7 cellular contexts compared by ENCODE assay signal in the genomic region with DNA sequence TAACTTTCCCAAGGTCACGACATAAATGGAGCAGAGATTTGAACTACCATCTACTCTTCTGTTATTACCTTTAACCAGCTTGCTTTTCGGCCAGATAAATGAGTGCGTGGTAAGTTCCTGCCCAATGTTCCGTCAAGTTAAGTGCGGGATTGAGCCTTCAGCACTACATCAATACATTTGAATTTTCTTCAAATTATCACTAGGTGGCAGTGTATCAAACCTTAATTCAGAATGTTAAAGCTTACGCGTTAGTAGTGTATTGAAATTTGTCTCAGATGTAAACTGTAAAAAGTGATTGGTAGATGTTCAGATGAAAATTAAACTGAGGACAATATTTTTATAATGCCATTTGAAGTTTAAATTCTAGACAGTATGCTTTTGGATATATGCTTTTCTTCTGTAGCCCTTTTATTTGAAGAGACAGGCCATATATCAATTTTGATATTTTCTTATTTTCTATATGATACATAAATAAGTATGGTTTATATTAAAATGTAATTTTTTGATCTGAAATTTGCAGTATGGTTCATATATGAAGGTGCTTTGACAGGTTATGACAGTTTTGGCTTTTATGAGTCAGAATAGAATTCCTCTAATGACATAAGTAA.
A peak's percentile ranks its signal among the peaks of the same experiment; 100 is the strongest.
DNase-seq lines count a peak whose midpoint lies in the region; ATAC-seq, FAIRE-seq and TF ChIP-seq lines count a peak whose summit lies in the region.

No MANE protein-coding gene starts in this region.

- no peaks in the 10 kb centered on the region for H4K20me1 ChIP-seq in HepG2 (ENCODE audit: insufficient read depth, low read length)

- BruUV-seq in HepG2 (replicated peaks; lab: Mats Ljungman, UMichigan): no TSS peak

- no peak for TF ChIP-seq POLR2A in GM12891 (IDR thresholded peaks at IDR 0.05; ENCODE audit: low read depth, low read length)
- no peak for TF ChIP-seq POLR2A in HepG2 (IDR thresholded peaks at IDR 0.05; ENCODE audit: insufficient read depth in 1 of 2, low read depth in 2 of 2, low read length in 2 of 2)

- H3K4me1 ChIP-seq in HepG2 (ENCODE audit: insufficient read depth, low read length): no peaks in the 10 kb centered on the region

- in situ Hi-C loops in HepG2 (cut with HindIII; ENCODE audit: extremely low pct_ligation_motif_present, low pct_unique_long_range_greater_than_20kb): loop anchor here (25.0 kb wide), 1 partner anchor 951 kb away; no protein-coding TSS in a partner anchor

- no peak overlapping the region for H2AFZ ChIP-seq in HepG2 (ENCODE audit: low read length)

- FAIRE-seq in GM12891 (lab: Jason Lieb, UNC) (peak; percentile 89), HepG2 (lab: Jason Lieb, UNC) (peak; percentile 78)

- peak overlapping the region in 1 of 5 experiments; percentile 51 for H3K4me3 Mint-ChIP-seq in brain

- H3K27ac ChIP-seq in HepG2 (ENCODE audit: extremely low read length, insufficient read depth, low read length): no peak overlapping the region

- H3K4me2 ChIP-seq in HepG2 (ENCODE audit: low read depth, low read length): no peak overlapping the region

- H3K36me3 Mint-ChIP-seq in brain: no peaks in the 10 kb centered on the region

- peaks cover 12% of the 10 kb centered on the region for H3K4me1 Mint-ChIP-seq in brain

- no peak overlapping the region for H3K4me3 ChIP-seq in HepG2 (replicated peaks in 1 of 3; ENCODE audit: insufficient read depth in 1 of 3, low read depth in 2 of 3, low read length in 3 of 3)

- no peak for TF ChIP-seq EP300 in HepG2 (IDR thresholded peaks at IDR 0.05; ENCODE audit: low read depth in 2 of 2, low read length in 2 of 2)
- no peak for TF ChIP-seq EP300 in HepG2 (CRISPR knock-in tag; IDR thresholded peaks at IDR 0.05; ENCODE audit: borderline replicate concordance)

- POLR2A ChIA-PET in HepG2 (lab: Yijun Ruan, JAX): no interaction called here

- intact Hi-C loops in HepG2 (cut with micrococcal nuclease; ENCODE audit: unreplicated experiment): loop anchor here (1.0 to 2.0 kb wide), 3 partner anchors 78 to 955 kb away; no protein-coding TSS in a partner anchor

- peak; percentile 69 for ATAC-seq in HG02798 (IDR thresholded peaks at IDR 0.05; ENCODE audit: poor library complexity, unreplicated experiment)
- ATAC-seq in HepG2: peak; percentile 68
- ATAC-seq in GM21576 (IDR thresholded peaks at IDR 0.05; ENCODE audit: unreplicated experiment): no peak

- no peak overlapping the region for H3K9ac ChIP-seq in HepG2 (ENCODE audit: insufficient read depth, low read depth, low read length)

- H3K36me3 ChIP-seq in HepG2 (replicated peaks in 1 of 2; ENCODE audit: control insufficient read depth in 1 of 2, insufficient read depth in 2 of 2, low read length in 2 of 2): no peaks in the 10 kb centered on the region

- DNase-seq in GM12891 (ENCODE audit: insufficient read length, low spot score) (no peak), NCI-H2196 treated with DMSO at 0.1 percent for 48 hours (lab: John Stamatoyannopoulos, UW; ENCODE audit: unreplicated experiment) (peak; percentile 66), HepG2 (ENCODE audit: low spot score) (peak; percentile 20), putamen (ENCODE audit: low spot score) (no peak)

- H3K9me3 ChIP-seq in HepG2 (ENCODE audit: low read length): no peaks in the 10 kb centered on the region

- WGBS in HepG2 (ENCODE audit: low lambda C conversion rate): 2% methylated on average over 7 of the region's 7 CpGs

- no peak for TF ChIP-seq RAD21 in HepG2 (CRISPR knock-in tag; IDR thresholded peaks at IDR 0.05)

- H3K27me3 Mint-ChIP-seq in brain: no peaks in the 10 kb centered on the region

- no peaks in the 10 kb centered on the region for H3K9me3 Mint-ChIP-seq in brain

- TF ChIP-seq CTCF in brain (conservative IDR thresholded peaks at IDR 0.05): peak; percentile 58 to 79
- peak; percentile 61 for TF ChIP-seq CTCF in HepG2 (CRISPR knock-in tag; IDR thresholded peaks at IDR 0.05)

- no peaks in the 10 kb centered on the region for H3K79me2 ChIP-seq in HepG2 (ENCODE audit: insufficient read depth, low read length)

- CTCF ChIA-PET in HepG2 (lab: Yijun Ruan, JAX; ENCODE audit: low intra/inter-chr PET ratio, low total read pairs): interaction anchor here (1.3 to 1.7 kb wide), 2 partner anchors 78 to 638 kb away, joined by 5 to 7 read pairs; no protein-coding TSS in a partner anchor

- H3K27me3 ChIP-seq in HepG2 (ENCODE audit: control insufficient read depth in 1 of 2, insufficient read depth in 2 of 2, low read length in 2 of 2): no peaks in the 10 kb centered on the region

- H3K27ac Mint-ChIP-seq in brain: no peak overlapping the region

TF ChIP-seq in GM12891, 5 proteins besides CTCF, POLR2A, EP300 and RAD21:
- no peak for TF ChIP-seq SPI1 (IDR thresholded peaks at IDR 0.05; ENCODE audit: low read depth, low read length)
- no peak for TF ChIP-seq POU2F2 (IDR thresholded peaks at IDR 0.05; ENCODE audit: low read depth, low read length)
- TF ChIP-seq TAF1 (IDR thresholded peaks at IDR 0.05; ENCODE audit: low read depth, low read length): no peak
- no peak for TF ChIP-seq POLR2AphosphoS5 (IDR thresholded peaks at IDR 0.05; ENCODE audit: low read depth, low read length)
- no peak for TF ChIP-seq PAX5 (IDR thresholded peaks at IDR 0.05; ENCODE audit: insufficient read depth, low read length, severe bottlenecking)

TF ChIP-seq in HepG2, 621 proteins besides CTCF, POLR2A, EP300 and RAD21 (continues in another document):
- TF ChIP-seq, protein P1, sequence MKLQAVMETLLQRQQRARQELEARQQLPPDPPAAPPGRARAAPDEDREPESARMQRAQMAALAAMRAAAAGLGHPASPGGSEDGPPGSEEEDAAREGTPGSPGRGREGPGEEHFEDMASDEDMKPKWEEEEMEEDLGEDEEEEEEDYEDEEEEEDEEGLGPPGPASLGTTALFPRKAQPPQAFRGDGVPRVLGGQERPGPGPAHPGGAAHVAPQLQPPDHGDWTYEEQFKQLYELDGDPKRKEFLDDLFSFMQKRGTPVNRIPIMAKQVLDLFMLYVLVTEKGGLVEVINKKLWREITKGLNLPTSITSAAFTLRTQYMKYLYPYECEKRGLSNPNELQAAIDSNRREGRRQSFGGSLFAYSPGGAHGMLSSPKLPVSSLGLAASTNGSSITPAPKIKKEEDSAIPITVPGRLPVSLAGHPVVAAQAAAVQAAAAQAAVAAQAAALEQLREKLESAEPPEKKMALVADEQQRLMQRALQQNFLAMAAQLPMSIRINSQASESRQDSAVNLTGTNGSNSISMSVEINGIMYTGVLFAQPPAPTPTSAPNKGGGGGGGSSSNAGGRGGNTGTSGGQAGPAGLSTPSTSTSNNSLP (IDR thresholded peaks at IDR 0.05; ENCODE audit: low read depth, low read length): peak; percentile 58
- TF ChIP-seq SMC3 (IDR thresholded peaks at IDR 0.05; ENCODE audit: low read length) (peak; percentile 43; the same call in 1 of the 2 replicates), CHCHD3 (CRISPR knock-in tag; IDR thresholded peaks at IDR 0.05) (no peak), ZFP1 (CRISPR knock-in tag; IDR thresholded peaks at IDR 0.05) (no peak), ARNTL (CRISPR knock-in tag; IDR thresholded peaks at IDR 0.05) (no peak), SMYD3 (CRISPR knock-in tag; IDR thresholded peaks at IDR 0.05) (no peak), HNF4A (CRISPR knock-in tag; IDR thresholded peaks at IDR 0.05) (no peak), ZNF34 (CRISPR knock-in tag; IDR thresholded peaks at IDR 0.05; ENCODE audit: borderline replicate concordance) (no peak), MEIS1 (CRISPR knock-in tag; IDR thresholded peaks at IDR 0.05; ENCODE audit: borderline replicate concordance) (no peak), ZNF83 (CRISPR knock-in tag; IDR thresholded peaks at IDR 0.05; ENCODE audit: borderline replicate concordance) (no peak), ZC3H4 (CRISPR knock-in tag; IDR thresholded peaks at IDR 0.05; ENCODE audit: borderline replicate concordance) (no peak), HNF4G (IDR thresholded peaks at IDR 0.05; ENCODE audit: borderline replicate concordance, low read depth, low read length) (no peak), HNF4G (CRISPR knock-in tag; IDR thresholded peaks at IDR 0.05; ENCODE audit: borderline replicate concordance, low read depth) (no peak), NFYB (CRISPR knock-in tag; IDR thresholded peaks at IDR 0.05) (no peak), ZNF263 (CRISPR knock-in tag; IDR thresholded peaks at IDR 0.05) (no peak)
- TF ChIP-seq, protein P2, sequence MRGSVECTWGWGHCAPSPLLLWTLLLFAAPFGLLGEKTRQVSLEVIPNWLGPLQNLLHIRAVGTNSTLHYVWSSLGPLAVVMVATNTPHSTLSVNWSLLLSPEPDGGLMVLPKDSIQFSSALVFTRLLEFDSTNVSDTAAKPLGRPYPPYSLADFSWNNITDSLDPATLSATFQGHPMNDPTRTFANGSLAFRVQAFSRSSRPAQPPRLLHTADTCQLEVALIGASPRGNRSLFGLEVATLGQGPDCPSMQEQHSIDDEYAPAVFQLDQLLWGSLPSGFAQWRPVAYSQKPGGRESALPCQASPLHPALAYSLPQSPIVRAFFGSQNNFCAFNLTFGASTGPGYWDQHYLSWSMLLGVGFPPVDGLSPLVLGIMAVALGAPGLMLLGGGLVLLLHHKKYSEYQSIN (CRISPR knock-in tag; IDR thresholded peaks at IDR 0.05; ENCODE audit: borderline replicate concordance): no peak
- TF ChIP-seq, protein P3, sequence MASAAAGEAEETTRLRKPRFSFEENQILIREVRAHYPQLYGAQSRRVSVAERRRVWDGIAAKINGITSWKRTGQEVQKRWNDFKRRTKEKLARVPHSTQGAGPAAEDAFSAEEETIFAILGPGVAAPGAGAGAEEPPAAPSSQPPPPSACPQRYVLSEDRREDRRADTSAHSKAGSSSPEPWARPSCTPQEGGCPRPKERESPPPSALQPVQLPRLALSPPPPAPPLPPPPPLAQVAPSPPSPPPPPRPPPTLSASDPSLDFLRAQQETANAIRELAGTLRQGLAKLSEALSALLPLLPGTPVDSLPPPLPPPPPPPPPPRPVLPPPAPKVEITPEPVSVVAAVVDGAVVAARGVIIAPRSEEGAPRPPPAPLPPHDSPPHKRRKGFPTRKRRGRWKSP (CRISPR knock-in tag; IDR thresholded peaks at IDR 0.05): no peak
- TF ChIP-seq, protein P4, sequence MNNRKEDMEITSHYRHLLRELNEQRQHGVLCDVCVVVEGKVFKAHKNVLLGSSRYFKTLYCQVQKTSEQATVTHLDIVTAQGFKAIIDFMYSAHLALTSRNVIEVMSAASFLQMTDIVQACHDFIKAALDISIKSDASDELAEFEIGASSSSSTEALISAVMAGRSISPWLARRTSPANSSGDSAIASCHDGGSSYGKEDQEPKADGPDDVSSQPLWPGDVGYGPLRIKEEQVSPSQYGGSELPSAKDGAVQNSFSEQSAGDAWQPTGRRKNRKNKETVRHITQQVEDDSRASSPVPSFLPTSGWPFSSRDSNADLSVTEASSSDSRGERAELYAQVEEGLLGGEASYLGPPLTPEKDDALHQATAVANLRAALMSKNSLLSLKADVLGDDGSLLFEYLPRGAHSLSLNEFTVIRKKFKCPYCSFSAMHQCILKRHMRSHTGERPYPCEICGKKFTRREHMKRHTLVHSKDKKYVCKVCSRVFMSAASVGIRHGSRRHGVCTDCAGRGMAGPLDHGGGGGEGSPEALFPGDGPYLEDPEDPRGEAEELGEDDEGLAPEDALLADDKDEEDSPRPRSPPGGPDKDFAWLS (CRISPR knock-in tag; IDR thresholded peaks at IDR 0.05; ENCODE audit: borderline replicate concordance): no peak

Comparison
In these comparisons a context has a peak if more than half of its experiments do, and no peak if none do; other contexts are left out.
1. DNase-seq: peak in NCI-H2196 treated with DMSO at 0.1 percent for 48 hours (single experiment) and HepG2 (single experiment); none in GM12891 (single experiment) and putamen (single experiment).